Comparison of ENCODE assay signal across 10 cellular contexts in the genomic region with DNA sequence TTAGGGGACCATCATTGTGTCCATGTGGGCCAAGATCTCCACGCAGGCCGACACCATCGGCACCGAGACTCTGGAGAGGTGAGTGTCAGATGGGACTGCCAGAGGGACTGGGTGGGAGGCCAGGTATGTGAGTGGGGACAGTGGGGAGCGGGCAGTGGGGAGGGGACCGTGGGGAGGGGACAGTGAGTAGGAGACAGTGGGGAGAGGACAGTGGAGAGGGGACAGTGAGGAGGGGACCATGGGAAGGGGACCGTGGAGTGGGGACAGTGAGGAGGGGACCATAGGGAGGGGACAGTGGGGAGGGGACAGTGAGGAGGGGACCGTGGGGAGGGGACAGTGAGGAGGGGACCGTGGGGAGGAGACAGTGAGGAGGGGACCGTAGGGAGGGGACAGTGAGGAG. TPM values are rescaled to one million over a fixed set of nuclear protein-coding genes. Genes with fewer than 3 reads are reported as not detected.
"Had no signal": no experiment of that assay in that cellular context is flagged by ENCODE, and none has a peak within 500 bp of the region (broad histone marks: within the 10 kb centered on the region; RNA-seq: fewer than 3 reads in every experiment).

No MANE protein-coding gene starts in this region.

RNA-seq across cellular contexts. Expression of a gene that starts 2.6 kb away (rescaled TPM):
- total RNA-seq: OCI-LY7, PC-3, PC-9, Peyer's patch, Right ventricle myocardium inferior, Right ventricle myocardium superior, RPMI7951, SJCRH30, SJSA1, SK-MEL-5 had no signal

RNA-seq across cellular contexts. Expression of a gene that starts 9.5 kb away (rescaled TPM):
- total RNA-seq: OCI-LY7, PC-3, PC-9, RPMI7951, SJCRH30, SJSA1, SK-MEL-5 had no signal

RNA-seq across cellular contexts. Expression of a gene that starts 10.7 kb away (rescaled TPM):
- total RNA-seq: OCI-LY7, PC-3, PC-9, Peyer's patch, Right ventricle myocardium inferior, Right ventricle myocardium superior, RPMI7951, SJCRH30, SJSA1, SK-MEL-5 had no signal

RNA-seq across cellular contexts. Expression of a gene that starts 13.3 kb away (rescaled TPM):
- total RNA-seq: OCI-LY7, PC-3, PC-9, Peyer's patch, RPMI7951, SJCRH30, SJSA1, SK-MEL-5 had no signal

RNA-seq across cellular contexts. Expression of a gene that starts 17.1 kb away (rescaled TPM):
- total RNA-seq: OCI-LY7, PC-3, PC-9, Peyer's patch, Right ventricle myocardium inferior, Right ventricle myocardium superior, RPMI7951, SJCRH30, SJSA1 had no signal
